In genomic region chr5:1030801-1031271, GRCh38 we compare ENCODE assay signal across 1 cellular context.
TF ChIP-seq lines count a peak whose summit lies in the region.

No MANE protein-coding gene starts in this region.

TF ChIP-seq in HepG2, 621 proteins besides CTCF, POLR2A, EP300 and RAD21:
- TF ChIP-seq CEBPG (CRISPR knock-in tag; IDR thresholded peaks at IDR 0.05) (no peak), ZC3H4 (CRISPR knock-in tag; IDR thresholded peaks at IDR 0.05; ENCODE audit: borderline replicate concordance) (no peak), XBP1 (CRISPR knock-in tag; IDR thresholded peaks at IDR 0.05) (no peak), CBX5 (CRISPR knock-in tag; IDR thresholded peaks at IDR 0.05; ENCODE audit: borderline replicate concordance) (no peak), ZSCAN5A (CRISPR knock-in tag; IDR thresholded peaks at IDR 0.05; ENCODE audit: borderline replicate concordance) (no peak), GABPA (IDR thresholded peaks at IDR 0.05; ENCODE audit: low read depth, low read length) (no peak), GABPA (CRISPR knock-in tag; IDR thresholded peaks at IDR 0.05; ENCODE audit: low read depth) (no peak), ZNF652 (CRISPR knock-in tag; IDR thresholded peaks at IDR 0.05; ENCODE audit: borderline replicate concordance, low read depth) (no peak), ERF (CRISPR knock-in tag; IDR thresholded peaks at IDR 0.05) (no peak), NFE2L2 (IDR thresholded peaks at IDR 0.05; ENCODE audit: low read length) (no peak), ZNF850 (CRISPR knock-in tag; conservative IDR thresholded peaks at IDR 0.05) (no peak), ZNF616 (CRISPR knock-in tag; IDR thresholded peaks at IDR 0.05; ENCODE audit: low read depth) (no peak), TOE1 (CRISPR knock-in tag; IDR thresholded peaks at IDR 0.05) (no peak), DNMT1 (CRISPR knock-in tag; IDR thresholded peaks at IDR 0.05) (no peak)
